Comparison of ENCODE assay signal across 9 cellular contexts in genomic region chr17:72422505-72423285, GRCh38.
DNase-seq lines count a peak whose midpoint lies in the region; TF ChIP-seq lines count a peak whose summit lies in the region.
"Had no signal": no experiment of that assay in that cellular context is flagged by ENCODE, and none has a peak within 500 bp of the region (broad histone marks: within the 10 kb centered on the region; RNA-seq: fewer than 3 reads in every experiment).

No MANE protein-coding gene starts in this region.

- no peaks in the 10 kb centered on the region for H3K9me2 ChIP-seq in Karpas-422 (replicated peaks; ENCODE audit: insufficient read depth, low read length)

- TF ChIP-seq POLR2A in breast epithelium (IDR thresholded peaks at IDR 0.05): no peak

- H3K9me3 ChIP-seq in Karpas-422 (ENCODE audit: low read length) (peaks cover 8% of the 10 kb centered on the region), breast epithelium (peaks cover 0 to 10% of the 10 kb centered on the region in 2 donors)

- H3K27me3 ChIP-seq in Karpas-422 (ENCODE audit: low read length) (peaks cover 6% of the 10 kb centered on the region; the same call in 1 of the 2 replicates), breast epithelium (no peaks in the 10 kb centered on the region)
- H3K27me3 ChIP-seq: ascending aorta had no signal

- peaks cover 59% of the 10 kb centered on the region for H3K4me1 ChIP-seq in Karpas-422 (ENCODE audit: low read length)
- no peaks in the 10 kb centered on the region for H3K4me1 ChIP-seq in breast epithelium
- H3K4me1 ChIP-seq: ascending aorta had no signal

- H3K4me3 ChIP-seq in Karpas-422 (ENCODE audit: low read length): peak overlapping the region; percentile 26; the same call in 1 of the 2 replicates
- no peak overlapping the region for H3K4me3 ChIP-seq in breast epithelium
- H3K4me3 ChIP-seq: ascending aorta had no signal

- H2AFZ ChIP-seq in Karpas-422 (ENCODE audit: low read length): no peak overlapping the region; the same call in 1 of the 2 replicates

- peak overlapping the region; percentile 47 for H3K9ac ChIP-seq in Karpas-422 (ENCODE audit: low read length)

- no peak for TF ChIP-seq CTCF in breast epithelium (IDR thresholded peaks at IDR 0.05)

- H4K20me1 ChIP-seq in Karpas-422 (ENCODE audit: insufficient read depth, low read depth, low read length): no peaks in the 10 kb centered on the region

- H3K36me3 ChIP-seq in Karpas-422 (ENCODE audit: insufficient read depth, low read length): peaks cover 8% of the 10 kb centered on the region; the same call in 1 of the 2 replicates
- no peaks in the 10 kb centered on the region for H3K36me3 ChIP-seq in breast epithelium
- H3K36me3 ChIP-seq: ascending aorta had no signal

- intact Hi-C loops in breast epithelium (cut with DNase I; ENCODE audit: low total_unique reads): no loop called here

- peak; percentile 56 for DNase-seq in activated CD8-positive, alpha-beta memory T cell treated with anti-CD3 and anti-CD28 coated beads, Interleukin-2, amount 50 U/mL, for 48 hours
- DNase-seq in activated CD8-positive, alpha-beta memory T cell treated with anti-CD3 and anti-CD28 coated beads for 24 hours: no peak
- DNase-seq in H4 (ENCODE audit: low spot score) (peak; percentile 93), Karpas-422 (peak; percentile 78), breast epithelium (ENCODE audit: low spot score in 2 of 2) (peak; percentile 65 to 82), myocyte (ENCODE audit: low read depth) (peak; percentile 97), D341Med (ENCODE audit: low spot score) (no peak), RPMI8226 (no peak)

- H3K27ac ChIP-seq in Karpas-422 (ENCODE audit: low read length): peak overlapping the region; percentile 79
- peak overlapping the region; percentile 46 to 49 for H3K27ac ChIP-seq in breast epithelium
- H3K27ac ChIP-seq: ascending aorta had no signal

- peak overlapping the region; percentile 49 for H3K4me2 ChIP-seq in Karpas-422 (ENCODE audit: low read depth, low read length, poor library complexity, severe bottlenecking)

- H3K79me2 ChIP-seq in Karpas-422 (ENCODE audit: low read length): no peaks in the 10 kb centered on the region

Comparison
In these comparisons a context has a peak if more than half of its experiments do, and no peak if none do; other contexts are left out.
1. DNase-seq: peak in activated CD8-positive, alpha-beta memory T cell treated with anti-CD3 and anti-CD28 coated beads, Interleukin-2, amount 50 U/mL, for 48 hours (single experiment), H4 (single experiment), Karpas-422 (single experiment), breast epithelium (2 of 2) and myocyte (single experiment); none in activated CD8-positive, alpha-beta memory T cell treated with anti-CD3 and anti-CD28 coated beads for 24 hours (single experiment), D341Med (single experiment) and RPMI8226 (single experiment).